In the genomic region with DNA sequence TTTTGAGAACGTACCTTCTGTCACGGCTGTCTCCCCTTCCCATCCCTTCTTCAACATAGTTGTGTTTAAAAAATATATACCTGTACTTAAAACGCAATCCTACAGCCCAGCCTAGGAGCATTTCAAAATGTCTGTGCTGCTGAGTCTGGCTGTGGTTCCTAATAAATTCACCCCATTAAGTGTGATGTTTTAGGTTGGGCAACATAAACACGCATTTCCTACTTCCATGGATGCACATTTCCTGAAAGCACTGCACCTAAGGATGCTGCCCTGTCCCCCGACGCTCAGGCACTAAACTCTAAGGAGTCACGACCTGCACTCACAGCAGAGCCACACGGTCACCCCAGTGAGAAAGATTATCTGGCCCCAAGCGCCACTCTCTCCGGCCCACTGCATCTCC, we compare ENCODE assay signal across 8 cellular contexts. TPM values are rescaled to one million over a fixed set of nuclear protein-coding genes. Genes with fewer than 3 reads are reported as not detected.
DNase-seq lines count a peak whose midpoint lies in the region; ATAC-seq and TF ChIP-seq lines count a peak whose summit lies in the region.

No MANE protein-coding gene starts in this region.

- peaks cover 27% of the 10 kb centered on the region for H3F3A ChIP-seq in SU-DHL-6 (ENCODE audit: insufficient read depth)

- intact Hi-C loops in sciatic nerve (cut with DNase I), result loop anchor here (10.0 kb wide), 1 partner anchor 93 kb away; no protein-coding TSS in a partner anchor

- no peaks in the 10 kb centered on the region for H3K9me2 ChIP-seq in SU-DHL-6 (replicated peaks; ENCODE audit: insufficient read depth, low read length)

- no peaks in the 10 kb centered on the region for H3K27me3 ChIP-seq in SU-DHL-6 (ENCODE audit: low read length)

- no peaks in the 10 kb centered on the region for H3K9me3 ChIP-seq in SU-DHL-6 (ENCODE audit: insufficient read depth, low read length)

- TF ChIP-seq CTCF in SU-DHL-6 (IDR thresholded peaks at IDR 0.05; ENCODE audit: insufficient read depth, low read length, poor library complexity, severe bottlenecking), result no peak
- TF ChIP-seq CTCF in foreskin fibroblast (IDR thresholded peaks at IDR 0.05; ENCODE audit: low read depth, low read length), result no peak

- H2AFZ ChIP-seq in SU-DHL-6 (ENCODE audit: low read depth, low read length, severe bottlenecking), result no peak overlapping the region

- peaks cover 10% of the 10 kb centered on the region; the same call in 1 of the 2 replicates for H4K20me1 ChIP-seq in SU-DHL-6 (ENCODE audit: low read depth, low read length)

- DNase-seq in foreskin fibroblast, result no peak
- no peak for DNase-seq in sciatic nerve (ENCODE audit: low spot score)
- DNase-seq in HT-29 (ENCODE audit: low spot score), result no peak
- no peak for DNase-seq in NCI-H1694 treated with DMSO at 0.1 percent for 48 hours (lab: John Stamatoyannopoulos, UW)
- DNase-seq in NCI-H1930 (lab: John Stamatoyannopoulos, UW), result no peak

- peak overlapping the region; percentile 97 for H3K9ac ChIP-seq in SU-DHL-6 (ENCODE audit: low read length)

- TF ChIP-seq POLR2A in GM18505 (IDR thresholded peaks at IDR 0.05; ENCODE audit: borderline replicate concordance, extremely low read depth, insufficient read depth, insufficient read length), result no peak

- peak; percentile 19 for ATAC-seq in GM18505 (IDR thresholded peaks at IDR 0.05; ENCODE audit: unreplicated experiment)
- peak; percentile 25 for ATAC-seq in HG02759 (IDR thresholded peaks at IDR 0.05; ENCODE audit: unreplicated experiment)
- peak; percentile 5 for ATAC-seq in sciatic nerve

- peak overlapping the region; percentile 79 for H3K4me2 ChIP-seq in SU-DHL-6 (ENCODE audit: low read depth, low read length, poor library complexity, severe bottlenecking)

- peaks cover 81% of the 10 kb centered on the region for H3K79me2 ChIP-seq in SU-DHL-6 (ENCODE audit: insufficient read depth, low read length)

- H3K4me3 ChIP-seq in SU-DHL-6 (ENCODE audit: insufficient read depth, low read length, poor library complexity, severe bottlenecking) (peak overlapping the region; percentile 91), foreskin fibroblast (ENCODE audit: low read depth in 1 of 2, low read length in 2 of 2) (peak overlapping the region; percentile 95 to 96)

- peak overlapping the region; percentile 97 for H3K27ac ChIP-seq in SU-DHL-6 (ENCODE audit: low read depth, low read length)

- H3K36me3 ChIP-seq in SU-DHL-6 (ENCODE audit: low read length), result no peaks in the 10 kb centered on the region

RNA-seq across cellular contexts. Expression of a gene that starts 1.2 kb away (rescaled TPM):
- 47.5 TPM for total RNA-seq in sciatic nerve
- 5.6 and 9.4 TPM in 2 replicates for total RNA-seq in HT-29 (2014; rRNA removed; shearing (Covaris generic))
